Comparison of ENCODE assay signal across 19 cellular contexts in genomic region chr1:22584001-22584557, GRCh38. TPM values are rescaled to one million over a fixed set of nuclear protein-coding genes. Genes with fewer than 3 reads are reported as not detected.
"Had no signal": no experiment of that assay in that cellular context is flagged by ENCODE, and none has a peak within 500 bp of the region (broad histone marks: within the 10 kb centered on the region; RNA-seq: fewer than 3 reads in every experiment).

No MANE protein-coding gene starts in this region.

- H3K4me3 ChIP-seq: ascending aorta, cardiac muscle cell, colonic mucosa, lung, right atrium auricular region, transverse colon had no signal

- H3K9me3 Mint-ChIP-seq: activated naive CD8-positive, alpha-beta T cell treated with anti-CD3 and anti-CD28 coated beads for 36 hours; activated T-cell treated with anti-CD3 and anti-CD28 coated beads, Interleukin-2, amount 50 U/mL, for 4 hours; naive B cell; stimulated activated naive B cell treated with anti-CD40 and anti-IgM and Interleukin-4, amounts not matched to agents 10 μg/mL and 1 μg/mL and 100 μg/mL, for 72 hours had no signal

- H3K27me3 ChIP-seq: ascending aorta, cardiac muscle cell, colonic mucosa, right atrium auricular region had no signal

- H3K9me3 ChIP-seq: ascending aorta, colonic mucosa, right atrium auricular region, transverse colon had no signal

- H3K27ac ChIP-seq: ascending aorta, colonic mucosa, right atrium auricular region, transverse colon had no signal

- H3K36me3 Mint-ChIP-seq: activated naive CD8-positive, alpha-beta T cell treated with anti-CD3 and anti-CD28 coated beads for 36 hours; naive B cell; stimulated activated naive B cell treated with anti-CD40 and anti-IgM and Interleukin-4, amounts not matched to agents 10 μg/mL and 1 μg/mL and 100 μg/mL, for 72 hours had no signal

- DNase-seq: activated CD4-positive, alpha-beta T cell treated with anti-CD3 and anti-CD28 coated beads, Interleukin-2, amount 50 U/mL, for 4 hours; activated CD4-positive, CD25-positive, alpha-beta regulatory T cell treated with anti-CD3 and anti-CD28 coated beads, Interleukin-2, amount 50 U/mL, for 72 hours; activated effector memory CD4-positive, alpha-beta T cell treated with anti-CD3 and anti-CD28 coated beads, Interleukin-2, amount 50 U/mL, for 16 hours; activated naive CD8-positive, alpha-beta T cell treated with anti-CD3 and anti-CD28 coated beads for 36 hours; activated T-cell treated with anti-CD3 and anti-CD28 coated beads, Interleukin-2, amount 50 U/mL, for 4 hours; colonic mucosa; left cardiac atrium; naive B cell; stimulated activated naive B cell treated with anti-CD40 and anti-IgM and Interleukin-4, amounts not matched to agents 10 μg/mL and 1 μg/mL and 100 μg/mL, for 72 hours; substantia nigra; T-helper 1 cell; transverse colon had no signal

- H3K4me3 Mint-ChIP-seq: activated naive CD8-positive, alpha-beta T cell treated with anti-CD3 and anti-CD28 coated beads for 36 hours; activated T-cell treated with anti-CD3 and anti-CD28 coated beads, Interleukin-2, amount 50 U/mL, for 4 hours; naive B cell; stimulated activated naive B cell treated with anti-CD40 and anti-IgM and Interleukin-4, amounts not matched to agents 10 μg/mL and 1 μg/mL and 100 μg/mL, for 72 hours had no signal

- H3K36me3 ChIP-seq: ascending aorta, cardiac muscle cell, colonic mucosa, right atrium auricular region, transverse colon had no signal

- H3K4me1 ChIP-seq: ascending aorta, colonic mucosa, transverse colon had no signal

- ATAC-seq: activated T-cell treated with anti-CD3 and anti-CD28 coated beads, Interleukin-2, amount 50 U/mL, for 4 hours; left cardiac atrium; stimulated activated naive B cell treated with anti-CD40 and anti-IgM and Interleukin-4, amounts not matched to agents 10 μg/mL and 1 μg/mL and 100 μg/mL, for 72 hours had no signal

- H3K27me3 Mint-ChIP-seq: activated naive CD8-positive, alpha-beta T cell treated with anti-CD3 and anti-CD28 coated beads for 36 hours had no signal

- H3K27ac Mint-ChIP-seq: activated naive CD8-positive, alpha-beta T cell treated with anti-CD3 and anti-CD28 coated beads for 36 hours; stimulated activated naive B cell treated with anti-CD40 and anti-IgM and Interleukin-4, amounts not matched to agents 10 μg/mL and 1 μg/mL and 100 μg/mL, for 72 hours had no signal

- H3K4me1 Mint-ChIP-seq: activated naive CD8-positive, alpha-beta T cell treated with anti-CD3 and anti-CD28 coated beads for 36 hours; naive B cell; stimulated activated naive B cell treated with anti-CD40 and anti-IgM and Interleukin-4, amounts not matched to agents 10 μg/mL and 1 μg/mL and 100 μg/mL, for 72 hours had no signal

RNA-seq across cellular contexts. Expression of gene EPHA8, which starts 20.8 kb away (rescaled TPM):
- total RNA-seq: activated naive CD8-positive, alpha-beta T cell treated with anti-CD3 and anti-CD28 coated beads for 36 hours; activated T-cell treated with anti-CD3 and anti-CD28 coated beads, Interleukin-2, amount 50 U/mL, for 4 hours; ascending aorta; colonic mucosa; endothelial cell of umbilical vein; fibroblast of lung; glomerular endothelial cell; left cardiac atrium; lung; right atrium auricular region; transverse colon had no signal
- polyA plus RNA-seq: endothelial cell of umbilical vein, fibroblast of lung had no signal

RNA-seq across cellular contexts. Expression of gene C1QA, which starts 52.3 kb away (rescaled TPM):
- total RNA-seq: activated naive CD8-positive, alpha-beta T cell treated with anti-CD3 and anti-CD28 coated beads for 36 hours; cardiac muscle cell; endothelial cell of umbilical vein; fibroblast of lung; glomerular endothelial cell had no signal
- polyA plus RNA-seq: cardiac muscle cell, endothelial cell of umbilical vein, fibroblast of lung had no signal

RNA-seq across cellular contexts. Expression of gene C1QC, which starts 59.4 kb away (rescaled TPM):
- total RNA-seq: activated naive CD8-positive, alpha-beta T cell treated with anti-CD3 and anti-CD28 coated beads for 36 hours; cardiac muscle cell; endothelial cell of umbilical vein; fibroblast of lung; glomerular endothelial cell had no signal
- polyA plus RNA-seq: cardiac muscle cell, endothelial cell of umbilical vein, fibroblast of lung had no signal
